1 cellular context compared by ENCODE assay signal in the genomic region with DNA sequence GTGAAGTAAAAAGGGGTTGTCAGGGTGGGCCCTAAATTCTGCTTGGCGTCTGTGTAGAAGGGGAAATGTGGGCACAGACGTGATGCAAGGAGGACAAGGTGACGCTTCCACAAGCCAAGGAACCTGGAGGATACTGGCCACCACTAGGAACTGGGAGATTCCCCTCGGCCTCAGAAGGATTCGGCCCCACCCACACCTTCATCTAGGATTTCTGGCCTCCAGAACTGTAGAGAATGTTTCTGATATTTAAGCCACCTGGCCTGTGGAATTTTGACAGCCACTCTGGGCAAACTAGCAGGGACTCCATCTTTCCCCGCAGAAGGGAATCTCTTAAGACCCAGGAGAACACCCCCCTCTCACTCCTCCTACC.
TF ChIP-seq lines count a peak whose summit lies in the region.

No MANE protein-coding gene starts in this region.

TF ChIP-seq in GM23338, 12 proteins besides CTCF, POLR2A, EP300 and RAD21 (continued from another document):
- TF ChIP-seq, protein P1, sequence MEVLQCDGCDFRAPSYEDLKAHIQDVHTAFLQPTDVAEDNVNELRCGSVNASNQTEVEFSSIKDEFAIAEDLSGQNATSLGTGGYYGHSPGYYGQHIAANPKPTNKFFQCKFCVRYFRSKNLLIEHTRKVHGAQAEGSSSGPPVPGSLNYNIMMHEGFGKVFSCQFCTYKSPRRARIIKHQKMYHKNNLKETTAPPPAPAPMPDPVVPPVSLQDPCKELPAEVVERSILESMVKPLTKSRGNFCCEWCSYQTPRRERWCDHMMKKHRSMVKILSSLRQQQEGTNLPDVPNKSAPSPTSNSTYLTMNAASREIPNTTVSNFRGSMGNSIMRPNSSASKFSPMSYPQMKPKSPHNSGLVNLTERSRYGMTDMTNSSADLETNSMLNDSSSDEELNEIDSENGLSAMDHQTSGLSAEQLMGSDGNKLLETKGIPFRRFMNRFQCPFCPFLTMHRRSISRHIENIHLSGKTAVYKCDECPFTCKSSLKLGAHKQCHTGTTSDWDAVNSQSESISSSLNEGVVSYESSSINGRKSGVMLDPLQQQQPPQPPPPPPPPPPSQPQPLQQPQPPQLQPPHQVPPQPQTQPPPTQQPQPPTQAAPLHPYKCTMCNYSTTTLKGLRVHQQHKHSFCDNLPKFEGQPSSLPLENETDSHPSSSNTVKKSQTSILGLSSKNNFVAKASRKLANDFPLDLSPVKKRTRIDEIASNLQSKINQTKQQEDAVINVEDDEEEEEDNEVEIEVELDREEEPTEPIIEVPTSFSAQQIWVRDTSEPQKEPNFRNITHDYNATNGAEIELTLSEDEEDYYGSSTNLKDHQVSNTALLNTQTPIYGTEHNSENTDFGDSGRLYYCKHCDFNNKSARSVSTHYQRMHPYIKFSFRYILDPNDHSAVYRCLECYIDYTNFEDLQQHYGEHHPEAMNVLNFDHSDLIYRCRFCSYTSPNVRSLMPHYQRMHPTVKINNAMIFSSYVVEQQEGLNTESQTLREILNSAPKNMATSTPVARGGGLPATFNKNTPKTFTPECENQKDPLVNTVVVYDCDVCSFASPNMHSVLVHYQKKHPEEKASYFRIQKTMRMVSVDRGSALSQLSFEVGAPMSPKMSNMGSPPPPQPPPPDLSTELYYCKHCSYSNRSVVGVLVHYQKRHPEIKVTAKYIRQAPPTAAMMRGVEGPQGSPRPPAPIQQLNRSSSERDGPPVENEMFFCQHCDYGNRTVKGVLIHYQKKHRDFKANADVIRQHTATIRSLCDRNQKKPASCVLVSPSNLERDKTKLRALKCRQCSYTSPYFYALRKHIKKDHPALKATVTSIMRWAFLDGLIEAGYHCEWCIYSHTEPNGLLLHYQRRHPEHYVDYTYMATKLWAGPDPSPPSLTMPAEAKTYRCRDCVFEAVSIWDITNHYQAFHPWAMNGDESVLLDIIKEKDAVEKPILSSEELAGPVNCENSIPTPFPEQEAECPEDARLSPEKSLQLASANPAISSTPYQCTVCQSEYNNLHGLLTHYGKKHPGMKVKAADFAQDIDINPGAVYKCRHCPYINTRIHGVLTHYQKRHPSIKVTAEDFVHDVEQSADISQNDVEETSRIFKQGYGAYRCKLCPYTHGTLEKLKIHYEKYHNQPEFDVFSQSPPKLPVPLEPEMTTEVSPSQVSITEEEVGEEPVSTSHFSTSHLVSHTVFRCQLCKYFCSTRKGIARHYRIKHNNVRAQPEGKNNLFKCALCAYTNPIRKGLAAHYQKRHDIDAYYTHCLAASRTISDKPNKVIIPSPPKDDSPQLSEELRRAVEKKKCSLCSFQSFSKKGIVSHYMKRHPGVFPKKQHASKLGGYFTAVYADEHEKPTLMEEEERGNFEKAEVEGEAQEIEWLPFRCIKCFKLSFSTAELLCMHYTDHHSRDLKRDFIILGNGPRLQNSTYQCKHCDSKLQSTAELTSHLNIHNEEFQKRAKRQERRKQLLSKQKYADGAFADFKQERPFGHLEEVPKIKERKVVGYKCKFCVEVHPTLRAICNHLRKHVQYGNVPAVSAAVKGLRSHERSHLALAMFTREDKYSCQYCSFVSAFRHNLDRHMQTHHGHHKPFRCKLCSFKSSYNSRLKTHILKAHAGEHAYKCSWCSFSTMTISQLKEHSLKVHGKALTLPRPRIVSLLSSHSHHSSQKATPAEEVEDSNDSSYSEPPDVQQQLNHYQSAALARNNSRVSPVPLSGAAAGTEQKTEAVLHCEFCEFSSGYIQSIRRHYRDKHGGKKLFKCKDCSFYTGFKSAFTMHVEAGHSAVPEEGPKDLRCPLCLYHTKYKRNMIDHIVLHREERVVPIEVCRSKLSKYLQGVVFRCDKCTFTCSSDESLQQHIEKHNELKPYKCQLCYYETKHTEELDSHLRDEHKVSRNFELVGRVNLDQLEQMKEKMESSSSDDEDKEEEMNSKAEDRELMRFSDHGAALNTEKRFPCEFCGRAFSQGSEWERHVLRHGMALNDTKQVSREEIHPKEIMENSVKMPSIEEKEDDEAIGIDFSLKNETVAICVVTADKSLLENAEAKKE (CRISPR knock-in tag; IDR thresholded peaks at IDR 0.05) = no peak
- TF ChIP-seq, protein P2, sequence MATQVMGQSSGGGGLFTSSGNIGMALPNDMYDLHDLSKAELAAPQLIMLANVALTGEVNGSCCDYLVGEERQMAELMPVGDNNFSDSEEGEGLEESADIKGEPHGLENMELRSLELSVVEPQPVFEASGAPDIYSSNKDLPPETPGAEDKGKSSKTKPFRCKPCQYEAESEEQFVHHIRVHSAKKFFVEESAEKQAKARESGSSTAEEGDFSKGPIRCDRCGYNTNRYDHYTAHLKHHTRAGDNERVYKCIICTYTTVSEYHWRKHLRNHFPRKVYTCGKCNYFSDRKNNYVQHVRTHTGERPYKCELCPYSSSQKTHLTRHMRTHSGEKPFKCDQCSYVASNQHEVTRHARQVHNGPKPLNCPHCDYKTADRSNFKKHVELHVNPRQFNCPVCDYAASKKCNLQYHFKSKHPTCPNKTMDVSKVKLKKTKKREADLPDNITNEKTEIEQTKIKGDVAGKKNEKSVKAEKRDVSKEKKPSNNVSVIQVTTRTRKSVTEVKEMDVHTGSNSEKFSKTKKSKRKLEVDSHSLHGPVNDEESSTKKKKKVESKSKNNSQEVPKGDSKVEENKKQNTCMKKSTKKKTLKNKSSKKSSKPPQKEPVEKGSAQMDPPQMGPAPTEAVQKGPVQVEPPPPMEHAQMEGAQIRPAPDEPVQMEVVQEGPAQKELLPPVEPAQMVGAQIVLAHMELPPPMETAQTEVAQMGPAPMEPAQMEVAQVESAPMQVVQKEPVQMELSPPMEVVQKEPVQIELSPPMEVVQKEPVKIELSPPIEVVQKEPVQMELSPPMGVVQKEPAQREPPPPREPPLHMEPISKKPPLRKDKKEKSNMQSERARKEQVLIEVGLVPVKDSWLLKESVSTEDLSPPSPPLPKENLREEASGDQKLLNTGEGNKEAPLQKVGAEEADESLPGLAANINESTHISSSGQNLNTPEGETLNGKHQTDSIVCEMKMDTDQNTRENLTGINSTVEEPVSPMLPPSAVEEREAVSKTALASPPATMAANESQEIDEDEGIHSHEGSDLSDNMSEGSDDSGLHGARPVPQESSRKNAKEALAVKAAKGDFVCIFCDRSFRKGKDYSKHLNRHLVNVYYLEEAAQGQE (IDR thresholded peaks at IDR 0.05; ENCODE audit: unreplicated experiment) = no peak
- TF ChIP-seq EZH2 (IDR thresholded peaks at IDR 0.05; ENCODE audit: low read depth, unreplicated experiment) (no peak), NANOG (IDR thresholded peaks at IDR 0.05; ENCODE audit: borderline replicate concordance) (no peak), CREB1 (CRISPR knock-in tag; IDR thresholded peaks at IDR 0.05; ENCODE audit: low read depth) (no peak)
- TF ChIP-seq, protein P3, sequence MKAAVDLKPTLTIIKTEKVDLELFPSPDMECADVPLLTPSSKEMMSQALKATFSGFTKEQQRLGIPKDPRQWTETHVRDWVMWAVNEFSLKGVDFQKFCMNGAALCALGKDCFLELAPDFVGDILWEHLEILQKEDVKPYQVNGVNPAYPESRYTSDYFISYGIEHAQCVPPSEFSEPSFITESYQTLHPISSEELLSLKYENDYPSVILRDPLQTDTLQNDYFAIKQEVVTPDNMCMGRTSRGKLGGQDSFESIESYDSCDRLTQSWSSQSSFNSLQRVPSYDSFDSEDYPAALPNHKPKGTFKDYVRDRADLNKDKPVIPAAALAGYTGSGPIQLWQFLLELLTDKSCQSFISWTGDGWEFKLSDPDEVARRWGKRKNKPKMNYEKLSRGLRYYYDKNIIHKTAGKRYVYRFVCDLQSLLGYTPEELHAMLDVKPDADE (IDR thresholded peaks at IDR 0.05) = no peak
TF ChIP-seq in GM23338: peak in this region for 0.
